Comparison of ENCODE assay signal across 8 cellular contexts in genomic region chr6:161922631-161923119, GRCh38.
A peak's percentile ranks its signal among the peaks of the same experiment; 100 is the strongest.
DNase-seq lines count a peak whose midpoint lies in the region; TF ChIP-seq lines count a peak whose summit lies in the region.

No MANE protein-coding gene starts in this region.

- H3K4me1 ChIP-seq in uterus, result no peaks in the 10 kb centered on the region

- no peaks in the 10 kb centered on the region for H3K9me3 ChIP-seq in uterus

- no peaks in the 10 kb centered on the region for H3K36me3 ChIP-seq in uterus

- no peak for TF ChIP-seq POLR2A in uterus (IDR thresholded peaks at IDR 0.05)

- no peak overlapping the region for H3K27ac ChIP-seq in uterus

- no peaks in the 10 kb centered on the region for H3K27me3 ChIP-seq in uterus

- TF ChIP-seq CTCF in GM13976 (IDR thresholded peaks at IDR 0.05; ENCODE audit: borderline replicate concordance, control extremely low read depth, extremely low read depth, insufficient read depth, missing control alignments) (peak; percentile 25), astrocyte of the cerebellum (IDR thresholded peaks at IDR 0.05; ENCODE audit: low read depth, low read length, missing control alignments) (peak; percentile 48), uterus (IDR thresholded peaks at IDR 0.05) (no peak)

- intact Hi-C loops in uterus (cut with DNase I; ENCODE audit: low total_unique reads), result no loop called here

- in situ Hi-C loops in GM13976 (cut with MboI; ENCODE audit: low sequenced_read_pairs, unreplicated experiment) (no loop called here), astrocyte of the cerebellum (cut with HindIII; ENCODE audit: low sequenced_read_pairs) (no loop called here)

- DNase-seq in A172 (ENCODE audit: low spot score) (peak; percentile 70), GM13976 (ENCODE audit: low spot score) (no peak), NCI-H1417 (lab: John Stamatoyannopoulos, UW) (peak in 2 of 3 experiments; percentile 69 to 87), astrocyte of the cerebellum (ENCODE audit: low read depth) (no peak), kidney glomerular epithelial cell (lab: John Stamatoyannopoulos, UW) (peak; percentile 29), NCI-H345 treated with DMSO at 0.1 percent for 48 hours (lab: John Stamatoyannopoulos, UW; ENCODE audit: unreplicated experiment) (no peak), uterus (no peak)
- DNase-seq in effector CD4-positive, alpha-beta T cell, result no peak

- H3K4me3 ChIP-seq in astrocyte of the cerebellum (ENCODE audit: low read depth, low read length) (no peak overlapping the region), uterus (no peak overlapping the region)

Comparison
In these comparisons a context has a peak if more than half of its experiments do, and no peak if none do; other contexts are left out.
1. DNase-seq: peak in A172 (single experiment), NCI-H1417 (2 of 3) and kidney glomerular epithelial cell (single experiment); none in GM13976 (single experiment), astrocyte of the cerebellum (single experiment), effector CD4-positive, alpha-beta T cell (single experiment), NCI-H345 treated with DMSO at 0.1 percent for 48 hours (single experiment) and uterus (0 of 2).
2. CTCF ChIP-seq: peak in GM13976 (single experiment) and astrocyte of the cerebellum (single experiment); none in uterus (0 of 4).